In the genomic region with DNA sequence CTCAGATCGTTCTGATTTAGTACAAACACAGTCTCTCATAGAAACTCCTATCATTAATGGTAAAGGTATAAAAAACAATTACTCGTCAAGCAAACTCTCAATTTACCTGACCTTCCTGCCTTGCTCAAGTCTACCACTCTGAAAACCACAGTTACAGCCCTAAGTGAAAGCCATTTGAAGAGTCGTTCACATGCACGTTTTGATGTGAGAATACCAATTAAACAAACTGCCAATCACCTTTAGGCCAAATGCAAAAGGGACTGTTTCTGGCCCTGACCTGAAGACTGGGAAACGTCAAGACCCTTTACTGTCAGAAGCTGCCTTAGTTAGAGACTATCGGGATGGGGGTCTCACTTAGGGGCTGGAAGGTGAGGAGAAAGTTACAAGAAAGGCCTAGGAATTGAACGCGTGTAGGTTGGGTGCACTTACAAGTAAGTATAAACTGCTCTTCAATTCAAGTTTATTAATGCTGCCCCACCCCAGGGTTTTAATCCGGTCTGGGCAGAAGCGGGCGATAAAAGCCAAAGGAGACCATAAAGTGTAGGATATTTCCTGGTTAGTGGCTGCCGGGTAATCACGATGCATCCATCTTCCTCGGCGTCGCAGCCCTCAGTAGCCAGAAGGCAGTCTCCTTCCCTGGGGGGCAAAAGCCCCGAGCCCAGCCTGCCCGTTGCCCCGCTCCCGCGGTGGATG, we compare ENCODE assay signal across 8 cellular contexts. TPM values are rescaled to one million over a fixed set of nuclear protein-coding genes. Genes with fewer than 3 reads are reported as not detected.
DNase-seq lines count a peak whose midpoint lies in the region; ATAC-seq and TF ChIP-seq lines count a peak whose summit lies in the region.

No MANE protein-coding gene starts in this region.

- H4K20me1 ChIP-seq in PC-9 (ENCODE audit: insufficient read depth) = peaks cover 48% of the 10 kb centered on the region

- H3F3A ChIP-seq in PC-9 (ENCODE audit: insufficient read depth, low read depth) = peaks cover 8% of the 10 kb centered on the region; the same call in 1 of the 2 replicates

- no peaks in the 10 kb centered on the region for H3K9me3 ChIP-seq in BE2C
- H3K9me3 ChIP-seq in PC-9 (ENCODE audit: insufficient read depth, low read depth) = no peaks in the 10 kb centered on the region

- TF ChIP-seq CTCF in BE2C (IDR thresholded peaks at IDR 0.05; ENCODE audit: low read depth, low read length) (no peak), PC-9 (conservative IDR thresholded peaks at IDR 0.05) (no peak), chondrocyte (IDR thresholded peaks at IDR 0.05) (no peak)

- DNase-seq in BE2C (no peak), PC-9 (peak in 1 of 2 experiments; percentile 36), chondrocyte (ENCODE audit: low spot score) (no peak), memory B cell (ENCODE audit: low spot score in 2 of 2) (no peak), AG08395 (ENCODE audit: low spot score) (no peak)

- intact Hi-C loops in PC-9 (cut with micrococcal nuclease; ENCODE audit: unreplicated experiment) = loop anchor here (5.0 kb wide), 2 partner anchors 46 to 246 kb away; partner anchors contain the start of gene LCOR

- peaks cover 7% of the 10 kb centered on the region for H3K4me1 ChIP-seq in BE2C
- peaks cover 30% of the 10 kb centered on the region for H3K4me1 ChIP-seq in PC-9 (replicated peaks; ENCODE audit: insufficient read depth)
- no peaks in the 10 kb centered on the region for H3K4me1 ChIP-seq in urinary bladder (ENCODE audit: insufficient read depth)

- H3K9me2 ChIP-seq in PC-9 (ENCODE audit: insufficient read depth) = no peaks in the 10 kb centered on the region

- H3K27ac ChIP-seq in PC-9 (peak overlapping the region; percentile 62), urinary bladder (ENCODE audit: low read depth) (peak overlapping the region; percentile 99)

- BruUV-seq in PC-9 (replicated peaks; lab: Mats Ljungman, UMichigan) = TSS peak; percentile 39

- H3K4me2 ChIP-seq in PC-9 = peak overlapping the region; percentile 97

- H3K27me3 Mint-ChIP-seq in chondrocyte (ENCODE audit: low read depth) (no peaks in the 10 kb centered on the region), memory B cell (no peaks in the 10 kb centered on the region)

- H3K27ac Mint-ChIP-seq in chondrocyte (ENCODE audit: unreplicated experiment) (peak overlapping the region; percentile 91), memory B cell (no peak overlapping the region)

- H2AFZ ChIP-seq in PC-9 = no peak overlapping the region

- peak; percentile 16 for ATAC-seq in GM21390 (IDR thresholded peaks at IDR 0.05; ENCODE audit: unreplicated experiment)
- ATAC-seq in memory B cell (ENCODE audit: low read depth) = no peak
- ATAC-seq in activated CD4-positive, CD25-positive, alpha-beta regulatory T cell treated with anti-CD3 and anti-CD28 coated beads, Interleukin-2, amount 50 U/mL, for 24 hours = no peak

- no peaks in the 10 kb centered on the region for H3K36me3 Mint-ChIP-seq in chondrocyte (ENCODE audit: low read depth)
- no peaks in the 10 kb centered on the region for H3K36me3 Mint-ChIP-seq in memory B cell

- no peaks in the 10 kb centered on the region for H3K27me3 ChIP-seq in BE2C
- no peaks in the 10 kb centered on the region for H3K27me3 ChIP-seq in PC-9 (ENCODE audit: insufficient read depth, low read depth)

- H3K79me2 ChIP-seq in PC-9 (ENCODE audit: low read depth) = peaks cover 57% of the 10 kb centered on the region

- H3K4me3 ChIP-seq in BE2C (ENCODE audit: low read depth, low read length) (peak overlapping the region; percentile 91), PC-9 (peak overlapping the region; percentile 91), urinary bladder (ENCODE audit: low read depth, low read length) (peak overlapping the region; percentile 95)

- H3K36me3 ChIP-seq in BE2C (0 out of 2 replicates have a peak, but pooled peaks cover 2% of the 10 kb centered on the region), PC-9 (ENCODE audit: low read depth) (no peaks in the 10 kb centered on the region), urinary bladder (ENCODE audit: insufficient read depth) (no peaks in the 10 kb centered on the region)

- H3K4me1 Mint-ChIP-seq in chondrocyte (ENCODE audit: low read depth) = peaks cover 39% of the 10 kb centered on the region
- H3K4me1 Mint-ChIP-seq in memory B cell = peaks cover 20% of the 10 kb centered on the region

- POLR2A ChIA-PET in PC-9 (lab: Charles Lee; ENCODE audit: unreplicated experiment) = no interaction called here

- H3K4me3 Mint-ChIP-seq in chondrocyte (ENCODE audit: unreplicated experiment) (peak overlapping the region; percentile 87), memory B cell (peak overlapping the region; percentile 89)

- no peaks in the 10 kb centered on the region for H3K9me3 Mint-ChIP-seq in chondrocyte (ENCODE audit: low read depth)
- no peaks in the 10 kb centered on the region for H3K9me3 Mint-ChIP-seq in memory B cell

- CTCF ChIA-PET in PC-9 (lab: Charles Lee) = no interaction called here

- 2% methylated on average over 21 of the region's 21 CpGs for WGBS in urinary bladder

RNA-seq across cellular contexts. Expression of gene TM9SF3, which starts 0.9 kb away (rescaled TPM):
- polyA plus RNA-seq in BE2C (2012; ENCODE audit: insufficient read depth, insufficient read length, low read depth) = 42.5 TPM
- total RNA-seq in PC-9 (2021) (72.6 and 75.2 TPM in 2 replicates), chondrocyte (178 to 192 TPM (median 189 TPM) in 3 replicates), urinary bladder (156 TPM)
- polyA plus RNA-seq in urinary bladder = 55.2 TPM
